16 cellular contexts compared by ENCODE assay signal in genomic region chr2:168343586-168343985, GRCh38.
DNase-seq lines count a peak whose midpoint lies in the region; ATAC-seq and TF ChIP-seq lines count a peak whose summit lies in the region.
"Had no signal": no experiment of that assay in that cellular context is flagged by ENCODE, and none has a peak within 500 bp of the region (broad histone marks: within the 10 kb centered on the region; RNA-seq: fewer than 3 reads in every experiment).

No MANE protein-coding gene starts in this region.

- ATAC-seq in GM18858 (IDR thresholded peaks at IDR 0.05; ENCODE audit: unreplicated experiment) = no peak
- no peak for ATAC-seq in activated CD8-positive, alpha-beta T cell treated with anti-CD3 and anti-CD28 coated beads for 36 hours
- ATAC-seq: naive thymus-derived CD4-positive, alpha-beta T cell; stimulated activated naive CD8-positive, alpha-beta T cell treated with anti-CD3 and anti-CD28 coated beads, Interleukin-15, amount 100 ng/mL, for 72 hours had no signal

- H3K79me2 ChIP-seq in GM23248 (ENCODE audit: insufficient read depth) = no peaks in the 10 kb centered on the region

- H3F3A ChIP-seq in GM23248 (ENCODE audit: insufficient read depth) = 0 out of 2 replicates have a peak, but pooled peaks cover 7% of the 10 kb centered on the region

- H4K20me1 ChIP-seq in GM23248 (ENCODE audit: insufficient read depth) = no peaks in the 10 kb centered on the region

- intact Hi-C loops in activated CD8-positive, alpha-beta T cell treated with anti-CD3 and anti-CD28 coated beads for 36 hours (cut with micrococcal nuclease) = no loop called here

- H3K4me1 Mint-ChIP-seq in osteocyte (ENCODE audit: unreplicated experiment) = peaks cover 22% of the 10 kb centered on the region
- peaks cover 5% of the 10 kb centered on the region for H3K4me1 Mint-ChIP-seq in activated CD8-positive, alpha-beta T cell treated with anti-CD3 and anti-CD28 coated beads for 36 hours (ENCODE audit: low read depth)

- no peak overlapping the region for H3K4me3 Mint-ChIP-seq in osteocyte (ENCODE audit: unreplicated experiment)
- H3K4me3 Mint-ChIP-seq in activated CD8-positive, alpha-beta T cell treated with anti-CD3 and anti-CD28 coated beads for 36 hours = no peak overlapping the region
- H3K4me3 Mint-ChIP-seq: B cell; naive thymus-derived CD4-positive, alpha-beta T cell; stimulated activated naive CD8-positive, alpha-beta T cell treated with anti-CD3 and anti-CD28 coated beads, Interleukin-15, amount 100 ng/mL, for 72 hours had no signal

- no peaks in the 10 kb centered on the region for H3K36me3 ChIP-seq in GM23248 (ENCODE audit: low read depth)
- H3K36me3 ChIP-seq: Peyer's patch had no signal

- no peak overlapping the region for H3K9ac ChIP-seq in GM23248

- H3K27ac ChIP-seq in GM23248 = 0 out of 2 replicates have a peak overlapping the region, but pooled peaks have one; percentile 16
- no peak overlapping the region for H3K27ac ChIP-seq in RWPE1
- H3K27ac ChIP-seq: Peyer's patch had no signal

- no peaks in the 10 kb centered on the region for H3K9me2 ChIP-seq in GM23248 (ENCODE audit: insufficient read depth)

- H3K4me1 ChIP-seq in GM23248 (ENCODE audit: insufficient read depth) = peaks cover 13% of the 10 kb centered on the region

- peak overlapping the region; percentile 55 for H3K4me2 ChIP-seq in GM23248 (ENCODE audit: unreplicated experiment)

- CTCF ChIA-PET in RWPE1 (lab: Yijun Ruan, JAX) = interaction anchor here (0.6 kb wide), 1 partner anchor 578 kb away, joined by 5 read pairs; no protein-coding TSS in a partner anchor
- CTCF ChIA-PET in activated CD8-positive, alpha-beta T cell treated with anti-CD3 and anti-CD28 coated beads for 36 hours (lab: Charles Lee) = interaction anchor here (0.8 kb wide), 1 partner anchor 9 kb away, joined by 3 read pairs; no protein-coding TSS in a partner anchor

- peak overlapping the region; percentile 53 for H3K27ac Mint-ChIP-seq in osteocyte (ENCODE audit: unreplicated experiment)
- H3K27ac Mint-ChIP-seq in activated CD8-positive, alpha-beta T cell treated with anti-CD3 and anti-CD28 coated beads for 36 hours = no peak overlapping the region
- H3K27ac Mint-ChIP-seq: B cell; naive thymus-derived CD4-positive, alpha-beta T cell; stimulated activated naive CD8-positive, alpha-beta T cell treated with anti-CD3 and anti-CD28 coated beads, Interleukin-15, amount 100 ng/mL, for 72 hours had no signal

- H3K4me3 ChIP-seq in GM23248 = no peak overlapping the region
- H3K4me3 ChIP-seq in epithelial cell of esophagus (ENCODE audit: low read length) = no peak overlapping the region
- H3K4me3 ChIP-seq: Peyer's patch had no signal

- DNase-seq in GM23248 = peak; percentile 80
- peak; percentile 39 for DNase-seq in RWPE1 (ENCODE audit: low spot score)
- peak; percentile 72 for DNase-seq in epithelial cell of esophagus (ENCODE audit: low read depth)
- no peak for DNase-seq in osteocyte (ENCODE audit: extremely low spot score, unreplicated experiment)
- DNase-seq in cerebellar cortex (ENCODE audit: low spot score) = no peak
- DNase-seq in NCI-H2227 treated with DMSO at 0.1 percent for 48 hours (lab: John Stamatoyannopoulos, UW) = no peak
- DNase-seq in activated CD8-positive, alpha-beta T cell treated with anti-CD3 and anti-CD28 coated beads for 36 hours = no peak
- DNase-seq: activated effector memory CD4-positive, alpha-beta T cell treated with anti-CD3 and anti-CD28 coated beads, Interleukin-2, amount 50 U/mL, for 16 hours; aorta; naive thymus-derived CD4-positive, alpha-beta T cell; NCI-H2107; NCI-H82; Peyer's patch; stimulated activated naive CD8-positive, alpha-beta T cell treated with anti-CD3 and anti-CD28 coated beads, Interleukin-15, amount 100 ng/mL, for 72 hours had no signal

- WGBS in GM23248 (ENCODE audit: low coverage in 1 of 2, low lambda C conversion rate in 2 of 2, missing lambda C conversion rate in 2 of 2), 2 experiments = 55 to 60% methylated on average over 5 of the region's 5 CpGs

- POLR2A ChIA-PET in RWPE1 (lab: Yijun Ruan, JAX; ENCODE audit: low non-redundant PET) = no interaction called here
- POLR2A ChIA-PET in activated CD8-positive, alpha-beta T cell treated with anti-CD3 and anti-CD28 coated beads for 36 hours (lab: Charles Lee) = interaction anchor here (0.6 kb wide), 1 partner anchor 388 kb away, joined by 3 read pairs; no protein-coding TSS in a partner anchor

- H3K9me3 ChIP-seq in GM23248 (ENCODE audit: low read depth) = no peaks in the 10 kb centered on the region
- H3K9me3 ChIP-seq: Peyer's patch had no signal

- no peaks in the 10 kb centered on the region for H3K27me3 ChIP-seq in GM23248 (replicated peaks; ENCODE audit: insufficient read depth)
- H3K27me3 ChIP-seq: Peyer's patch had no signal

- peak overlapping the region; percentile 72 for H2AFZ ChIP-seq in GM23248

- in situ Hi-C loops in GM23248 (cut with MboI) = loop anchor here (10.0 to 25.0 kb wide), 2 partner anchors 361 to 569 kb away; partner anchors contain the start of gene G6PC2

- TF ChIP-seq CTCF in RWPE1 (conservative IDR thresholded peaks at IDR 0.05; ENCODE audit: low read depth) = no peak
- no peak for TF ChIP-seq CTCF in epithelial cell of esophagus (IDR thresholded peaks at IDR 0.05; ENCODE audit: insufficient read depth, low read depth, low read length, missing control alignments)
- no peak for TF ChIP-seq CTCF in osteocyte (IDR thresholded peaks at IDR 0.05)
- TF ChIP-seq CTCF in activated CD8-positive, alpha-beta T cell treated with anti-CD3 and anti-CD28 coated beads for 36 hours (IDR thresholded peaks at IDR 0.05) = no peak

- H3K36me3 Mint-ChIP-seq in osteocyte (ENCODE audit: unreplicated experiment) = no peaks in the 10 kb centered on the region
- no peaks in the 10 kb centered on the region for H3K36me3 Mint-ChIP-seq in activated CD8-positive, alpha-beta T cell treated with anti-CD3 and anti-CD28 coated beads for 36 hours (ENCODE audit: low read depth)
- H3K36me3 Mint-ChIP-seq: naive thymus-derived CD4-positive, alpha-beta T cell had no signal

- no peaks in the 10 kb centered on the region for H3K9me3 Mint-ChIP-seq in osteocyte (ENCODE audit: unreplicated experiment)
- no peaks in the 10 kb centered on the region for H3K9me3 Mint-ChIP-seq in activated CD8-positive, alpha-beta T cell treated with anti-CD3 and anti-CD28 coated beads for 36 hours
- H3K9me3 Mint-ChIP-seq: naive thymus-derived CD4-positive, alpha-beta T cell; stimulated activated naive CD8-positive, alpha-beta T cell treated with anti-CD3 and anti-CD28 coated beads, Interleukin-15, amount 100 ng/mL, for 72 hours had no signal

- H3K27me3 Mint-ChIP-seq in osteocyte (ENCODE audit: unreplicated experiment) = peaks cover 2% of the 10 kb centered on the region
- peaks cover 1% of the 10 kb centered on the region for H3K27me3 Mint-ChIP-seq in activated CD8-positive, alpha-beta T cell treated with anti-CD3 and anti-CD28 coated beads for 36 hours

Comparison
In these comparisons a context has a peak if more than half of its experiments do, and no peak if none do; other contexts are left out.
1. DNase-seq: peak in GM23248 (single experiment), RWPE1 (single experiment) and epithelial cell of esophagus (single experiment); none in osteocyte (single experiment), cerebellar cortex (single experiment), NCI-H2227 treated with DMSO at 0.1 percent for 48 hours (single experiment) and activated CD8-positive, alpha-beta T cell treated with anti-CD3 and anti-CD28 coated beads for 36 hours (single experiment).